ENCODE assay signal across 1 cellular context in genomic region chr19:41753936-41754529, GRCh38.
TF ChIP-seq lines count a peak whose summit lies in the region.

No MANE protein-coding gene starts in this region.

TF ChIP-seq in SK-N-SH, 30 proteins besides CTCF, POLR2A, EP300 and RAD21 (continued from another document):
- no peak for TF ChIP-seq POLR2AphosphoS5 (IDR thresholded peaks at IDR 0.05; ENCODE audit: low read depth, low read length)
- no peak for TF ChIP-seq NRF1 (IDR thresholded peaks at IDR 0.05; ENCODE audit: low read depth, low read length)
- TF ChIP-seq EZH2phosphoT487 (IDR thresholded peaks at IDR 0.05; ENCODE audit: borderline replicate concordance, low read depth), result no peak
- TF ChIP-seq ZBTB33 (IDR thresholded peaks at IDR 0.05; ENCODE audit: borderline replicate concordance, low read depth), result no peak
- TF ChIP-seq CHD2 (IDR thresholded peaks at IDR 0.05; ENCODE audit: low read length, partially characterized antibody), result no peak
- no peak for TF ChIP-seq RXRA (IDR thresholded peaks at IDR 0.05; ENCODE audit: borderline replicate concordance, low read depth)
- no peak for TF ChIP-seq FOXJ3 (CRISPR knock-in tag; IDR thresholded peaks at IDR 0.05)
- no peak for TF ChIP-seq RFX5 (IDR thresholded peaks at IDR 0.05; ENCODE audit: low read length)
- TF ChIP-seq IRF3 (IDR thresholded peaks at IDR 0.05; ENCODE audit: low read depth, low read length), result no peak
- TF ChIP-seq JUND (IDR thresholded peaks at IDR 0.05), result no peak
- TF ChIP-seq MXI1 (IDR thresholded peaks at IDR 0.05; ENCODE audit: low read depth, low read length), result no peak
- TF ChIP-seq TEAD4 (IDR thresholded peaks at IDR 0.05; ENCODE audit: borderline replicate concordance, insufficient read depth), result no peak
- TF ChIP-seq SIN3A (IDR thresholded peaks at IDR 0.05; ENCODE audit: borderline replicate concordance, low read depth, low read length), result no peak
- TF ChIP-seq MEF2A (IDR thresholded peaks at IDR 0.05; ENCODE audit: borderline replicate concordance, low read depth), result no peak
- no peak for TF ChIP-seq GABPA (IDR thresholded peaks at IDR 0.05; ENCODE audit: low read depth)
- no peak for TF ChIP-seq USF2 (IDR thresholded peaks at IDR 0.05; ENCODE audit: borderline replicate concordance, low read depth, low read length)
- no peak for TF ChIP-seq TAF1 (IDR thresholded peaks at IDR 0.05; ENCODE audit: borderline replicate concordance, low read depth, low read length)
- TF ChIP-seq MAX (IDR thresholded peaks at IDR 0.05; ENCODE audit: low read depth), result no peak
